Comparison of ENCODE assay signal across 8 cellular contexts in the genomic region with DNA sequence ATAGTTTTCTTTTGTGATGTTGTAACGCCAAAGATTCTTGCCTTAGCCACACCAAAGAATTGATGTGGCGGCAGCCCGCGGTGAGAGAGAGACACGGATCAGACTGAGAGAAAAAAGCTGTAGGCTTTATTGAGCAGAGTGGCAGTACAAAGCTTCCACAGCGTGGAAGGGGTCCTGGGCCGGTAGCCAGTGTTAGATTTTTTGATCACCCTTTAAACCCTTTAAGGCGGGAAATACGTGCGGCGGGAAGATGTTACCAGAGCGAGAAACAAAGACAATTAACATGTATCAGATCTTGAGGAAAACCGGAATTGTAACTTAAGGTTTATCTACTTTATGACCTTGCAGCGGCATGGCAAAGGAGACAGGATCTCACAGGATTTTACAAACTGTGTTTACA. TPM values are rescaled to one million over a fixed set of nuclear protein-coding genes. Genes with fewer than 3 reads are reported as not detected.
DNase-seq lines count a peak whose midpoint lies in the region; ATAC-seq, FAIRE-seq and TF ChIP-seq lines count a peak whose summit lies in the region.
"Not testable (repeated sequence)": the region's sequence is repeated elsewhere in the genome, so short reads cannot be mapped to it uniquely, and the experiment has no call there.

No MANE protein-coding gene starts in this region.

- H4K20me1 ChIP-seq in astrocyte (ENCODE audit: insufficient read depth, low read length), result not testable (repeated sequence)

- H3K36me3 Mint-ChIP-seq in IgD-negative memory B cell; activated CD4-positive, alpha-beta T cell treated with anti-CD3 and anti-CD28 coated beads, Interleukin-2, amount 10 ng/mL, durations not matched to agents 7 days and 5 days (ENCODE audit: low read depth); astrocyte (ENCODE audit: low read depth, unreplicated experiment); stimulated activated effector memory CD8-positive, alpha-beta T cell treated with anti-CD3 and anti-CD28 coated beads, Interleukin-12 subunit alpha, Interleukin-12 subunit beta, amount 100 ng/mL, for 72 hours: not testable (repeated sequence)
- peaks cover 11% of the 10 kb centered on the region for H3K36me3 Mint-ChIP-seq in natural killer cell treated with Interleukin-12 subunit alpha and Interleukin-12 subunit beta and Interleukin-15 and Interleukin-18, amount 100 ng/mL, for 72 hours

- POLR2A ChIA-PET in BJ (lab: Charles Lee); activated CD4-positive, alpha-beta T cell treated with anti-CD3 and anti-CD28 coated beads, Interleukin-2, amount 10 ng/mL, durations not matched to agents 7 days and 5 days (lab: Charles Lee): not testable (repeated sequence)

- not testable (repeated sequence) for H3K27ac Mint-ChIP-seq in IgD-negative memory B cell
- peak overlapping the region; percentile 76 for H3K27ac Mint-ChIP-seq in activated CD4-positive, alpha-beta T cell treated with anti-CD3 and anti-CD28 coated beads, Interleukin-2, amount 10 ng/mL, durations not matched to agents 7 days and 5 days
- H3K27ac Mint-ChIP-seq in astrocyte (ENCODE audit: unreplicated experiment), result peak overlapping the region; percentile 35
- H3K27ac Mint-ChIP-seq in natural killer cell treated with Interleukin-12 subunit alpha and Interleukin-12 subunit beta and Interleukin-15 and Interleukin-18, amount 100 ng/mL, for 72 hours, result peak overlapping the region in 1 of 2 donors; percentile 47
- H3K27ac Mint-ChIP-seq in stimulated activated effector memory CD8-positive, alpha-beta T cell treated with anti-CD3 and anti-CD28 coated beads, Interleukin-12 subunit alpha, Interleukin-12 subunit beta, amount 100 ng/mL, for 72 hours, result peak overlapping the region; percentile 10

- H3K9me3 ChIP-seq in astrocyte (ENCODE audit: insufficient read depth, low read depth, low read length); esophagus muscularis mucosa; iPS-18c (ENCODE audit: control insufficient read depth, insufficient read depth, low read length): not testable (repeated sequence)

- FAIRE-seq in astrocyte (lab: Jason Lieb, UNC), result not testable (repeated sequence)

- H3K4me1 ChIP-seq in astrocyte (ENCODE audit: insufficient read depth, low read length); esophagus muscularis mucosa: not testable (repeated sequence)

- not testable (repeated sequence) for TF ChIP-seq EP300 in esophagus muscularis mucosa (IDR thresholded peaks at IDR 0.05)

- H3K9me3 Mint-ChIP-seq in IgD-negative memory B cell; activated CD4-positive, alpha-beta T cell treated with anti-CD3 and anti-CD28 coated beads, Interleukin-2, amount 10 ng/mL, durations not matched to agents 7 days and 5 days; astrocyte (ENCODE audit: unreplicated experiment); natural killer cell treated with Interleukin-12 subunit alpha and Interleukin-12 subunit beta and Interleukin-15 and Interleukin-18, amount 100 ng/mL, for 72 hours; stimulated activated effector memory CD8-positive, alpha-beta T cell treated with anti-CD3 and anti-CD28 coated beads, Interleukin-12 subunit alpha, Interleukin-12 subunit beta, amount 100 ng/mL, for 72 hours: not testable (repeated sequence)

- H3K79me2 ChIP-seq in astrocyte (ENCODE audit: insufficient read depth, low read length), result not testable (repeated sequence)

- H3K36me3 ChIP-seq in BJ (ENCODE audit: control insufficient read depth, insufficient read depth, low read length); astrocyte (ENCODE audit: insufficient read depth, low read length); esophagus muscularis mucosa: not testable (repeated sequence)

- not testable (repeated sequence) for TF ChIP-seq POLR2A in esophagus muscularis mucosa (IDR thresholded peaks at IDR 0.05; ENCODE audit: low read depth)

- H3K27me3 ChIP-seq in BJ (ENCODE audit: control insufficient read depth, insufficient read depth, low read length); astrocyte (ENCODE audit: insufficient read depth, low read length); esophagus muscularis mucosa: not testable (repeated sequence)

- not testable (repeated sequence) for DNase-seq in BJ (ENCODE audit: low read depth); activated CD4-positive, alpha-beta T cell treated with anti-CD3 and anti-CD28 coated beads, Interleukin-2, amount 10 ng/mL, durations not matched to agents 7 days and 5 days; astrocyte (ENCODE audit: low read depth); natural killer cell treated with Interleukin-12 subunit alpha and Interleukin-12 subunit beta and Interleukin-15 and Interleukin-18, amount 100 ng/mL, for 72 hours (ENCODE audit: low spot score); stimulated activated effector memory CD8-positive, alpha-beta T cell treated with anti-CD3 and anti-CD28 coated beads, Interleukin-12 subunit alpha, Interleukin-12 subunit beta, amount 100 ng/mL, for 72 hours (ENCODE audit: low spot score in 2 of 2)
- DNase-seq in esophagus muscularis mucosa (ENCODE audit: extremely low spot score), result peak; percentile 87

- H3K27me3 Mint-ChIP-seq in IgD-negative memory B cell; activated CD4-positive, alpha-beta T cell treated with anti-CD3 and anti-CD28 coated beads, Interleukin-2, amount 10 ng/mL, durations not matched to agents 7 days and 5 days; astrocyte (ENCODE audit: low read depth, unreplicated experiment): not testable (repeated sequence)
- H3K27me3 Mint-ChIP-seq in natural killer cell treated with Interleukin-12 subunit alpha and Interleukin-12 subunit beta and Interleukin-15 and Interleukin-18, amount 100 ng/mL, for 72 hours, result peaks cover 18 to 21% of the 10 kb centered on the region in 2 donors

- CTCF ChIA-PET in BJ (lab: Yijun Ruan, JAX); activated CD4-positive, alpha-beta T cell treated with anti-CD3 and anti-CD28 coated beads, Interleukin-2, amount 10 ng/mL, durations not matched to agents 7 days and 5 days (lab: Charles Lee): not testable (repeated sequence)

- H3K4me3 ChIP-seq in BJ (ENCODE audit: low read depth, low read length) (peak overlapping the region; percentile 21; the same call in 1 of the 2 replicates), astrocyte (ENCODE audit: insufficient read depth, low read depth, low read length) (peak overlapping the region; percentile 51), esophagus muscularis mucosa (peak overlapping the region; percentile 20 to 39 (median 26)), iPS-18c (ENCODE audit: insufficient read depth, low read depth, low read length) (peak overlapping the region; percentile 36; the same call in 1 of the 2 replicates)

- intact Hi-C loops in esophagus muscularis mucosa (cut with DNase I), result not testable (repeated sequence)

- ATAC-seq in natural killer cell treated with Interleukin-12 subunit alpha and Interleukin-12 subunit beta and Interleukin-15 and Interleukin-18, amount 100 ng/mL, for 72 hours; stimulated activated effector memory CD8-positive, alpha-beta T cell treated with anti-CD3 and anti-CD28 coated beads, Interleukin-12 subunit alpha, Interleukin-12 subunit beta, amount 100 ng/mL, for 72 hours: not testable (repeated sequence)

- H3K4me3 Mint-ChIP-seq in IgD-negative memory B cell (peak overlapping the region; percentile 2 to 66 (median 45)), astrocyte (ENCODE audit: unreplicated experiment) (peak overlapping the region; percentile 88)
- H3K4me3 Mint-ChIP-seq in activated CD4-positive, alpha-beta T cell treated with anti-CD3 and anti-CD28 coated beads, Interleukin-2, amount 10 ng/mL, durations not matched to agents 7 days and 5 days, result peak overlapping the region; percentile 69
- peak overlapping the region; percentile 71 for H3K4me3 Mint-ChIP-seq in natural killer cell treated with Interleukin-12 subunit alpha and Interleukin-12 subunit beta and Interleukin-15 and Interleukin-18, amount 100 ng/mL, for 72 hours
- H3K4me3 Mint-ChIP-seq in stimulated activated effector memory CD8-positive, alpha-beta T cell treated with anti-CD3 and anti-CD28 coated beads, Interleukin-12 subunit alpha, Interleukin-12 subunit beta, amount 100 ng/mL, for 72 hours, result peak overlapping the region; percentile 53

- WGBS in esophagus muscularis mucosa, result 52% methylated on average over 14 of the region's 14 CpGs

- not testable (repeated sequence) for H3K4me1 Mint-ChIP-seq in IgD-negative memory B cell; astrocyte (ENCODE audit: low read depth, unreplicated experiment); natural killer cell treated with Interleukin-12 subunit alpha and Interleukin-12 subunit beta and Interleukin-15 and Interleukin-18, amount 100 ng/mL, for 72 hours (ENCODE audit: low read depth in 2 of 2); stimulated activated effector memory CD8-positive, alpha-beta T cell treated with anti-CD3 and anti-CD28 coated beads, Interleukin-12 subunit alpha, Interleukin-12 subunit beta, amount 100 ng/mL, for 72 hours
- peaks cover 15% of the 10 kb centered on the region for H3K4me1 Mint-ChIP-seq in activated CD4-positive, alpha-beta T cell treated with anti-CD3 and anti-CD28 coated beads, Interleukin-2, amount 10 ng/mL, durations not matched to agents 7 days and 5 days

- peak overlapping the region; percentile 76 for H3K4me2 ChIP-seq in astrocyte (ENCODE audit: low read length)

- peak overlapping the region; percentile 34 for H2AFZ ChIP-seq in astrocyte (ENCODE audit: low read depth, low read length)

- peak overlapping the region; percentile 48 for H3K9ac ChIP-seq in astrocyte (ENCODE audit: low read length)

- not testable (repeated sequence) for TF ChIP-seq CTCF in BJ (IDR thresholded peaks at IDR 0.05; ENCODE audit: insufficient read depth, low read depth, low read length); astrocyte (IDR thresholded peaks at IDR 0.05; ENCODE audit: insufficient read depth, low read depth, low read length); esophagus muscularis mucosa (IDR thresholded peaks at IDR 0.05)

- not testable (repeated sequence) for H3K27ac ChIP-seq in astrocyte (ENCODE audit: low read depth, low read length); esophagus muscularis mucosa (replicated peaks in 1 of 4)

RNA-seq across cellular contexts. Expression of a gene that starts 28.6 kb away (rescaled TPM):
- polyA plus RNA-seq in BJ (2011; rRNA removed) (14.5 and 16.8 TPM in 2 replicates), IgD-negative memory B cell (11.9 TPM)
- polyA minus RNA-seq in BJ (2011; rRNA and poly(A)+ RNA removed), result 29.2 and 29.7 TPM in 2 replicates
- total RNA-seq in activated CD4-positive, alpha-beta T cell treated with anti-CD3 and anti-CD28 coated beads, Interleukin-2, amount 10 ng/mL, durations not matched to agents 7 days and 5 days, result 10 to 100 TPM; 13.1 to 13.9 TPM
- total RNA-seq in astrocyte (10.1 and 10.3 TPM in 2 replicates), esophagus muscularis mucosa (10 to 100 TPM; 13.6 to 21.4 (median 15.6) TPM)
- 10 to 100 TPM in 1 of 2 donors, 1 to 10 TPM in 1; 7.4 to 14.1 TPM for total RNA-seq in natural killer cell treated with Interleukin-12 subunit alpha and Interleukin-12 subunit beta and Interleukin-15 and Interleukin-18, amount 100 ng/mL, for 72 hours

RNA-seq across cellular contexts. Expression of a gene that starts 29.0 kb away (rescaled TPM):
- 0.43 and 0.69 TPM in 2 replicates for polyA plus RNA-seq in BJ (2011; rRNA removed)
- 0.72 and 0.85 TPM in 2 replicates for polyA minus RNA-seq in BJ (2011; rRNA and poly(A)+ RNA removed)
- not detected for polyA plus RNA-seq in IgD-negative memory B cell
- total RNA-seq in activated CD4-positive, alpha-beta T cell treated with anti-CD3 and anti-CD28 coated beads, Interleukin-2, amount 10 ng/mL, durations not matched to agents 7 days and 5 days, result under 1 TPM; 0.47 to 0.50 TPM
- total RNA-seq in astrocyte, result 0.93 and 1.0 TPM in 2 replicates
- 1 to 10 TPM in 2 of 4 donors, under 1 TPM in 2; 0.50 to 1.7 (median 0.96) TPM for total RNA-seq in esophagus muscularis mucosa
- under 1 TPM; 0.84 to 0.93 TPM for total RNA-seq in natural killer cell treated with Interleukin-12 subunit alpha and Interleukin-12 subunit beta and Interleukin-15 and Interleukin-18, amount 100 ng/mL, for 72 hours
